ENCODE assay signal across 1 cellular context in the genomic region with DNA sequence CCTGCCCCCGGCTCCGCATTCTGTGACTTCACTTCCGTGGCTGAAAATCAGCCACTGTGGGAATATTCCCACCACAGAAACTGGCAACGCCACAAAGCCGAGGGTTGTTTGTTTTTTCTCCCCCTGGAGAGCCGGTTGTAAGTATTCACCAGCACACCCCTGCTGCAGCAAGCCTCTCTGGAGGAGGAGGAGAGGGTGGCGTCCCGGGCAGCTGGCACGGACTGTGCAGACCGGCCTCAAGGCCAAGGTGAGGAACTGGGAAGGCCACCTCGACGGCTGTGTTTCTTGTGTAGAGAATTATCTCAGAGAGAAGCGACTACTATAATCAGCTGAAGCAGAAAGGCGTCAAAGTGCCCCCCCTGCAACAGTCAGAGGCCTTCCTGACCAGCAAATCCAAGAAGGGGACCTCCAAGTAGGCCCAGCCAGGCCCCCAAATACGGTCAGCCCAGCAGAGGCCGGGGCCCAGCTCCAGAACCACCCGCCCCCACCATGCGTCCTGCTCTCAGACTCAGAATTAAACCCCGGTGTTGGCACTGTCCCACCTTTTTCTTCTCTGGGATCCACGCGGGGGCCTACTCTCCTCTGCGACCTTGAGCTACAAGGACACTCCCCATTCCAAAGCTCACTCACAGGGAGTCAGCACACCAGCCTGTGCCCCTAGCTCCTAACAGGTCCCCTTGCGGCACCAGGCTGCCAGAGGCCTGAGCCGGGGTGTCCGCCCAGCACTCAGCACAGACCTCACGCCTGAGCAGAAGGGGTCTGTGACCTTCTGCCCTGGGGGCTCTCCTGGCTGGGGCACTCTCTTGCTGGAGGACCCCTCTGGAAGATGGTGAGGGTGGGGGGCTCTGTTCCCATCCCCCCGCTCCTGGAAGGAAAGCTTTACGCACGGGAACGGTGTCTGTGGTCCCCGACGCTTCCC.
TF ChIP-seq lines count a peak whose summit lies in the region.

No MANE protein-coding gene starts in this region.

TF ChIP-seq in H1, 55 proteins besides CTCF, POLR2A, EP300 and RAD21 (continued from another document):
- TF ChIP-seq, protein P1, sequence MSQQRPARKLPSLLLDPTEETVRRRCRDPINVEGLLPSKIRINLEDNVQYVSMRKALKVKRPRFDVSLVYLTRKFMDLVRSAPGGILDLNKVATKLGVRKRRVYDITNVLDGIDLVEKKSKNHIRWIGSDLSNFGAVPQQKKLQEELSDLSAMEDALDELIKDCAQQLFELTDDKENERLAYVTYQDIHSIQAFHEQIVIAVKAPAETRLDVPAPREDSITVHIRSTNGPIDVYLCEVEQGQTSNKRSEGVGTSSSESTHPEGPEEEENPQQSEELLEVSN (IDR thresholded peaks at IDR 0.05) = no peak
- TF ChIP-seq EGR1 (IDR thresholded peaks at IDR 0.05; ENCODE audit: borderline replicate concordance, low read depth, low read length) (no peak), SIRT6 (IDR thresholded peaks at IDR 0.05; ENCODE audit: low read length) (no peak), YY1 (IDR thresholded peaks at IDR 0.05; ENCODE audit: low read depth, low read length) (no peak), SP1 (IDR thresholded peaks at IDR 0.05; ENCODE audit: low read depth, low read length) (no peak), JUN (IDR thresholded peaks at IDR 0.05; ENCODE audit: low read depth, low read length) (no peak), SAP30 (IDR thresholded peaks at IDR 0.05; ENCODE audit: insufficient read depth, insufficient replicate concordance, low read length) (no peak), TCF12 (IDR thresholded peaks at IDR 0.05; ENCODE audit: low read depth, low read length) (no peak), RBBP5 (IDR thresholded peaks at IDR 0.05; ENCODE audit: borderline replicate concordance, low read depth, low read length) (no peak), ASH2L (IDR thresholded peaks at IDR 0.05; ENCODE audit: low read length) (no peak), HDAC6 (IDR thresholded peaks at IDR 0.05; ENCODE audit: low read depth, low read length) (no peak), HDAC2 (IDR thresholded peaks at IDR 0.05; ENCODE audit: borderline replicate concordance in 1 of 2, low read depth in 2 of 2, low read length in 2 of 2) (no peak), PHF8 (conservative IDR thresholded peaks at IDR 0.05; ENCODE audit: low read depth, low read length) (no peak), SIX5 (IDR thresholded peaks at IDR 0.05; ENCODE audit: low read depth, low read length) (no peak), MAFK (IDR thresholded peaks at IDR 0.05; ENCODE audit: low read depth, low read length) (no peak)
